Comparison of ENCODE assay signal across 8 cellular contexts in genomic region chr14:75069811-75070145, GRCh38. TPM values are rescaled to one million over a fixed set of nuclear protein-coding genes. Genes with fewer than 3 reads are reported as not detected.
A peak's percentile ranks its signal among the peaks of the same experiment; 100 is the strongest.
DNase-seq lines count a peak whose midpoint lies in the region; ATAC-seq and TF ChIP-seq lines count a peak whose summit lies in the region.

No MANE protein-coding gene starts in this region.

- TF ChIP-seq RAD21 in liver (IDR thresholded peaks at IDR 0.05): no peak

- H3K27me3 ChIP-seq in brain microvascular endothelial cell (replicated peaks): no peaks in the 10 kb centered on the region
- H3K27me3 ChIP-seq in liver (ENCODE audit: control insufficient read depth in 4 of 4, insufficient read depth in 4 of 4, low read length in 3 of 4): no peaks in the 10 kb centered on the region

- no peaks in the 10 kb centered on the region for H3K9me3 ChIP-seq in liver (ENCODE audit: control insufficient read depth in 4 of 4, low read length in 3 of 4)

- POLR2A ChIA-PET in activated CD8-positive, alpha-beta T cell treated with anti-CD3 and anti-CD28 coated beads, Interleukin-2, amount 10 ng/mL, durations not matched to agents 7 days and 5 days (lab: Charles Lee): interaction anchor here (0.7 to 1.0 kb wide), 3 partner anchors 18 to 451 kb away, joined by 3 to 4 read pairs (median 3); partner anchors contain the start of gene MLH3
- POLR2A ChIA-PET in activated CD8-positive, alpha-beta T cell treated with anti-CD3 and anti-CD28 coated beads for 36 hours (lab: Charles Lee): interaction anchor here (0.6 to 1.5 kb wide), 3 partner anchors 20 to 141 kb away, joined by 3 to 6 read pairs (median 4); no protein-coding TSS in a partner anchor

- no peaks in the 10 kb centered on the region for H3K9me3 Mint-ChIP-seq in activated CD8-positive, alpha-beta T cell treated with anti-CD3 and anti-CD28 coated beads, Interleukin-2, amount 10 ng/mL, durations not matched to agents 7 days and 5 days (ENCODE audit: insufficient read depth)
- H3K9me3 Mint-ChIP-seq in activated CD8-positive, alpha-beta T cell treated with anti-CD3 and anti-CD28 coated beads for 36 hours: no peaks in the 10 kb centered on the region
- H3K9me3 Mint-ChIP-seq in type B pancreatic cell: no peaks in the 10 kb centered on the region

- H3K4me3 Mint-ChIP-seq in activated CD8-positive, alpha-beta T cell treated with anti-CD3 and anti-CD28 coated beads, Interleukin-2, amount 10 ng/mL, durations not matched to agents 7 days and 5 days: no peak overlapping the region
- H3K4me3 Mint-ChIP-seq in activated CD8-positive, alpha-beta T cell treated with anti-CD3 and anti-CD28 coated beads for 36 hours: no peak overlapping the region
- no peak overlapping the region for H3K4me3 Mint-ChIP-seq in type B pancreatic cell

- intact Hi-C loops in activated CD8-positive, alpha-beta T cell treated with anti-CD3 and anti-CD28 coated beads for 36 hours (cut with micrococcal nuclease): no loop called here

- in situ Hi-C loops in brain microvascular endothelial cell (cut with HindIII; ENCODE audit: low pct_ligation_motif_present, low sequenced_read_pairs): no loop called here

- H3K27ac ChIP-seq in brain microvascular endothelial cell (peak overlapping the region; percentile 75), liver (ENCODE audit: low read depth in 1 of 2, low read length in 2 of 2) (peak overlapping the region; percentile 87 to 96)

- TF ChIP-seq CTCF in activated CD8-positive, alpha-beta T cell treated with anti-CD3 and anti-CD28 coated beads for 36 hours (IDR thresholded peaks at IDR 0.05): no peak
- TF ChIP-seq CTCF in brain microvascular endothelial cell (IDR thresholded peaks at IDR 0.05; ENCODE audit: low read depth, low read length, missing control alignments) (no peak), liver (IDR thresholded peaks at IDR 0.05; ENCODE audit: low read depth, low read length, missing input control) (no peak), type B pancreatic cell (conservative IDR thresholded peaks at IDR 0.05) (no peak)

- peaks cover 7% of the 10 kb centered on the region for H3K4me1 Mint-ChIP-seq in activated CD8-positive, alpha-beta T cell treated with anti-CD3 and anti-CD28 coated beads, Interleukin-2, amount 10 ng/mL, durations not matched to agents 7 days and 5 days (ENCODE audit: low read depth)
- peaks cover 3% of the 10 kb centered on the region for H3K4me1 Mint-ChIP-seq in activated CD8-positive, alpha-beta T cell treated with anti-CD3 and anti-CD28 coated beads for 36 hours (ENCODE audit: low read depth)
- H3K4me1 Mint-ChIP-seq in type B pancreatic cell (ENCODE audit: unreplicated experiment): peaks cover 10% of the 10 kb centered on the region

- peaks cover 0 to 20% (median 8%) of the 10 kb centered on the region in 4 donors for H3K4me1 ChIP-seq in liver (ENCODE audit: control insufficient read depth in 4 of 4, insufficient read depth in 4 of 4, low read length in 3 of 4)

- H3K9ac ChIP-seq in liver (ENCODE audit: low read depth in 1 of 2, low read length in 2 of 2): peak overlapping the region; percentile 40 to 55

- DNase-seq in activated CD8-positive, alpha-beta T cell treated with anti-CD3 and anti-CD28 coated beads, Interleukin-2, amount 10 ng/mL, durations not matched to agents 7 days and 5 days: no peak
- DNase-seq in activated CD8-positive, alpha-beta T cell treated with anti-CD3 and anti-CD28 coated beads for 36 hours: no peak
- DNase-seq in brain microvascular endothelial cell: no peak
- DNase-seq in type B pancreatic cell (ENCODE audit: extremely low spot score, unreplicated experiment): no peak
- no peak for DNase-seq in putamen (ENCODE audit: low spot score)

- peak overlapping the region; percentile 62 for H3K27ac Mint-ChIP-seq in activated CD8-positive, alpha-beta T cell treated with anti-CD3 and anti-CD28 coated beads, Interleukin-2, amount 10 ng/mL, durations not matched to agents 7 days and 5 days
- H3K27ac Mint-ChIP-seq in activated CD8-positive, alpha-beta T cell treated with anti-CD3 and anti-CD28 coated beads for 36 hours: no peak overlapping the region
- H3K27ac Mint-ChIP-seq in type B pancreatic cell: peak overlapping the region; percentile 96

- CTCF ChIA-PET in activated CD8-positive, alpha-beta T cell treated with anti-CD3 and anti-CD28 coated beads, Interleukin-2, amount 10 ng/mL, durations not matched to agents 7 days and 5 days (lab: Charles Lee): interaction anchor here (1.0 to 2.2 kb wide), 5 partner anchors 17 to 209 kb away, joined by 3 to 8 read pairs (median 4); partner anchors contain the start of gene MLH3
- CTCF ChIA-PET in activated CD8-positive, alpha-beta T cell treated with anti-CD3 and anti-CD28 coated beads for 36 hours (lab: Charles Lee): interaction anchor here (1.0 to 1.3 kb wide), 3 partner anchors 124 to 163 kb away, joined by 3 to 6 read pairs (median 3); no protein-coding TSS in a partner anchor

- peaks cover 6% of the 10 kb centered on the region for H3K27me3 Mint-ChIP-seq in activated CD8-positive, alpha-beta T cell treated with anti-CD3 and anti-CD28 coated beads, Interleukin-2, amount 10 ng/mL, durations not matched to agents 7 days and 5 days (ENCODE audit: low read depth)
- H3K27me3 Mint-ChIP-seq in activated CD8-positive, alpha-beta T cell treated with anti-CD3 and anti-CD28 coated beads for 36 hours: no peaks in the 10 kb centered on the region
- H3K27me3 Mint-ChIP-seq in type B pancreatic cell: no peaks in the 10 kb centered on the region

- WGBS in liver: 14% methylated on average over 12 of the region's 12 CpGs

- H3K36me3 ChIP-seq in brain microvascular endothelial cell (replicated peaks) (no peaks in the 10 kb centered on the region), liver (ENCODE audit: control insufficient read depth in 4 of 4, insufficient read depth in 3 of 4, low read depth in 1 of 4, low read length in 3 of 4) (no peaks in the 10 kb centered on the region)

- H3K36me3 Mint-ChIP-seq in activated CD8-positive, alpha-beta T cell treated with anti-CD3 and anti-CD28 coated beads, Interleukin-2, amount 10 ng/mL, durations not matched to agents 7 days and 5 days (ENCODE audit: low read depth): no peaks in the 10 kb centered on the region
- no peaks in the 10 kb centered on the region for H3K36me3 Mint-ChIP-seq in activated CD8-positive, alpha-beta T cell treated with anti-CD3 and anti-CD28 coated beads for 36 hours (ENCODE audit: low read depth)
- no peaks in the 10 kb centered on the region for H3K36me3 Mint-ChIP-seq in type B pancreatic cell

- H3K4me3 ChIP-seq in brain microvascular endothelial cell (ENCODE audit: low read depth, low read length): peak overlapping the region; percentile 71
- H3K4me3 ChIP-seq in liver (ENCODE audit: low read depth in 1 of 3, low read length in 3 of 3): peak overlapping the region; percentile 37 to 88 (median 73)

- ATAC-seq in activated CD8-positive, alpha-beta T cell treated with anti-CD3 and anti-CD28 coated beads, Interleukin-2, amount 10 ng/mL, durations not matched to agents 7 days and 5 days: no peak
- ATAC-seq in activated CD8-positive, alpha-beta T cell treated with anti-CD3 and anti-CD28 coated beads for 36 hours: no peak
- no peak for ATAC-seq in HG02763 (IDR thresholded peaks at IDR 0.05; ENCODE audit: unreplicated experiment)
- no peak for ATAC-seq in GM21367 (IDR thresholded peaks at IDR 0.05; ENCODE audit: unreplicated experiment)

TF ChIP-seq in liver, 16 proteins besides CTCF, POLR2A, EP300 and RAD21 (continues in another document):
- TF ChIP-seq GABPA (IDR thresholded peaks at IDR 0.05 in 1 of 2, conservative IDR thresholded peaks at IDR 0.05 in 1 of 2) (no peak), FOXA1 (IDR thresholded peaks at IDR 0.05) (no peak), FOXA2 (IDR thresholded peaks at IDR 0.05) (no peak), EGR1 (IDR thresholded peaks at IDR 0.05; ENCODE audit: low read depth in 2 of 2) (no peak), RXRA (IDR thresholded peaks at IDR 0.05) (peak in 1 of 2 donors; percentile 4), NR2F2 (IDR thresholded peaks at IDR 0.05) (no peak), ATF3 (IDR thresholded peaks at IDR 0.05) (no peak), TAF1 (conservative IDR thresholded peaks at IDR 0.05) (no peak), HNF4G (IDR thresholded peaks at IDR 0.05) (no peak), HNF4A (conservative IDR thresholded peaks at IDR 0.05) (peak in 1 of 2 donors; percentile 84)

RNA-seq across cellular contexts. Expression of gene ZC2HC1C, which starts 0.3 kb away (rescaled TPM):
- 1 to 10 TPM; 1.3 to 1.4 TPM for total RNA-seq in activated CD8-positive, alpha-beta T cell treated with anti-CD3 and anti-CD28 coated beads, Interleukin-2, amount 10 ng/mL, durations not matched to agents 7 days and 5 days
- under 1 TPM; 0.41 to 0.45 TPM for total RNA-seq in activated CD8-positive, alpha-beta T cell treated with anti-CD3 and anti-CD28 coated beads for 36 hours
- total RNA-seq in liver (1 to 10 TPM in 1 of 2 donors, under 1 TPM in 1; 0.56 to 5.9 TPM), type B pancreatic cell (ENCODE audit: low replicate concordance) (3.7 and 4.7 TPM in 2 replicates)
- 1 to 10 TPM; 3.4 to 3.6 TPM for polyA plus RNA-seq in liver

RNA-seq across cellular contexts. Expression of gene ACYP1, which starts 6.0 kb away (rescaled TPM):
- total RNA-seq in activated CD8-positive, alpha-beta T cell treated with anti-CD3 and anti-CD28 coated beads, Interleukin-2, amount 10 ng/mL, durations not matched to agents 7 days and 5 days: 10 to 100 TPM; 42.6 to 44.0 TPM
- total RNA-seq in activated CD8-positive, alpha-beta T cell treated with anti-CD3 and anti-CD28 coated beads for 36 hours: 10 to 100 TPM; 33.9 to 38.6 TPM
- total RNA-seq in liver: 1 to 10 TPM; 4.9 to 7.5 TPM
- polyA plus RNA-seq in liver: 1 to 10 TPM; 2.1 to 3.1 TPM
- total RNA-seq in type B pancreatic cell (ENCODE audit: low replicate concordance): 12.9 and 20.7 TPM in 2 replicates

RNA-seq across cellular contexts. Expression of gene MLH3, which starts 18.5 kb away (rescaled TPM):
- total RNA-seq in activated CD8-positive, alpha-beta T cell treated with anti-CD3 and anti-CD28 coated beads, Interleukin-2, amount 10 ng/mL, durations not matched to agents 7 days and 5 days: 10 to 100 TPM; 15.1 to 17.2 TPM
- total RNA-seq in activated CD8-positive, alpha-beta T cell treated with anti-CD3 and anti-CD28 coated beads for 36 hours: 10 to 100 TPM; 26.8 to 29.0 TPM
- total RNA-seq in liver (10 to 100 TPM in 1 of 2 donors, 1 to 10 TPM in 1; 7.4 to 29.7 TPM), type B pancreatic cell (ENCODE audit: low replicate concordance) (19.3 and 28.5 TPM in 2 replicates)
- polyA plus RNA-seq in liver: 10 to 100 TPM in 1 of 2 donors, 1 to 10 TPM in 1; 5.8 to 12.4 TPM

RNA-seq across cellular contexts. Expression of gene NEK9, which starts 57.1 kb away (rescaled TPM):
- 10 to 100 TPM; 73.7 to 80.0 TPM for total RNA-seq in activated CD8-positive, alpha-beta T cell treated with anti-CD3 and anti-CD28 coated beads, Interleukin-2, amount 10 ng/mL, durations not matched to agents 7 days and 5 days
- total RNA-seq in activated CD8-positive, alpha-beta T cell treated with anti-CD3 and anti-CD28 coated beads for 36 hours: 10 to 100 TPM; 54.9 to 59.5 TPM
- total RNA-seq in liver: 10 to 100 TPM; 35.2 to 46.0 TPM
- 10 to 100 TPM; 13.4 to 24.3 TPM for polyA plus RNA-seq in liver
- 81.3 and 117 TPM in 2 replicates for total RNA-seq in type B pancreatic cell (ENCODE audit: low replicate concordance)
